30 cellular contexts compared by ENCODE assay signal in genomic region chr4:145341381-145341780, GRCh38.
"Had no signal": no experiment of that assay in that cellular context is flagged by ENCODE, and none has a peak within 500 bp of the region (broad histone marks: within the 10 kb centered on the region; RNA-seq: fewer than 3 reads in every experiment).

No MANE protein-coding gene starts in this region.

- H3K9me3 ChIP-seq: heart left ventricle, left lung, lower lobe of right lung, mucosa of descending colon, neutrophil, right atrium auricular region, right lobe of liver, suprapubic skin, thoracic aorta, tibial artery, uterus had no signal

- H3K36me3 Mint-ChIP-seq: immature natural killer cell, naive B cell, natural killer cell, neural progenitor cell had no signal

- H3K4me3 ChIP-seq: heart left ventricle, left lung, lower lobe of right lung, mucosa of descending colon, neural progenitor cell, right atrium auricular region, right lobe of liver, skin epidermis, suprapubic skin, thoracic aorta, tibial artery, uterus had no signal

- H3K9ac ChIP-seq: neural progenitor cell, parathyroid adenoma had no signal

- ATAC-seq: heart left ventricle, left colon, left lung, lower lobe of right lung, mucosa of descending colon, natural killer cell, right lobe of liver had no signal

- H3K79me2 ChIP-seq: parathyroid adenoma had no signal

- H3K36me3 ChIP-seq: heart left ventricle, left lung, lower lobe of right lung, neural progenitor cell, neutrophil, right atrium auricular region, right lobe of liver, suprapubic skin, thoracic aorta, tibial artery, uterus had no signal

- H3K4me3 Mint-ChIP-seq: immature natural killer cell; naive B cell; natural killer cell; nephron progenitor cell; neural progenitor cell; stimulated activated naive CD8-positive, alpha-beta T cell treated with anti-CD3 and anti-CD28 coated beads, Interleukin-15, Interleukin-2, amounts not matched to agents 100 ng/mL and 50 ng/mL, for 24 hours had no signal

- H3K4me2 ChIP-seq: neural progenitor cell had no signal

- H2AFZ ChIP-seq: neural progenitor cell, parathyroid adenoma had no signal

- H3K4me1 Mint-ChIP-seq: immature natural killer cell, naive B cell, natural killer cell, neural progenitor cell had no signal

- H3K27me3 ChIP-seq: left lung, neural progenitor cell, neutrophil, right atrium auricular region, right lobe of liver, suprapubic skin, tibial artery, uterus had no signal

- DNase-seq: heart left ventricle; hypothalamus; immature natural killer cell; kidney; left colon; left lung; lower lobe of right lung; mammary epithelial cell; midbrain; mucosa of descending colon; naive B cell; natural killer cell; nephron progenitor cell; occipital lobe; right lobe of liver; stimulated activated CD4-positive, alpha-beta T cell treated with anti-CD3 and anti-CD28 coated beads, Interleukin-12 subunit alpha, Interleukin-12 subunit beta, amount 100 ng/mL, for 4 hours; stimulated activated CD4-positive, alpha-beta T cell treated with anti-CD3 and anti-CD28 coated beads, Interleukin-15, amount 100 ng/mL, for 24 hours; stimulated activated CD4-positive, alpha-beta T cell treated with anti-CD3 and anti-CD28 coated beads, Interleukin-2, amount 100 ng/mL, for 24 hours; stimulated activated CD4-positive, alpha-beta T cell treated with anti-CD3 and anti-CD28 coated beads, Interleukin-4, amount 100 ng/mL, for 1 hour; stimulated activated naive CD4-positive, alpha-beta T cell; tibial artery; uterus had no signal

- H3K27me3 Mint-ChIP-seq: stimulated activated naive CD8-positive, alpha-beta T cell treated with anti-CD3 and anti-CD28 coated beads, Interleukin-15, Interleukin-2, amounts not matched to agents 100 ng/mL and 50 ng/mL, for 24 hours had no signal

- H3K27ac ChIP-seq: heart left ventricle, left lung, lower lobe of right lung, neural progenitor cell, neutrophil, parathyroid adenoma, right atrium auricular region, right lobe of liver, skin epidermis, suprapubic skin, thoracic aorta, tibial artery, uterus had no signal

- H3K27ac Mint-ChIP-seq: immature natural killer cell; naive B cell; natural killer cell; nephron progenitor cell; neural progenitor cell; stimulated activated naive CD8-positive, alpha-beta T cell treated with anti-CD3 and anti-CD28 coated beads, Interleukin-15, Interleukin-2, amounts not matched to agents 100 ng/mL and 50 ng/mL, for 24 hours had no signal

- H3K9me3 Mint-ChIP-seq: naive B cell; natural killer cell; neural progenitor cell; stimulated activated naive CD8-positive, alpha-beta T cell treated with anti-CD3 and anti-CD28 coated beads, Interleukin-15, Interleukin-2, amounts not matched to agents 100 ng/mL and 50 ng/mL, for 24 hours had no signal

- H3K4me1 ChIP-seq: left lung, lower lobe of right lung, neural progenitor cell, parathyroid adenoma, right atrium auricular region, right lobe of liver, suprapubic skin, tibial artery, uterus had no signal
